24 cellular contexts compared by ENCODE assay signal in the genomic region with DNA sequence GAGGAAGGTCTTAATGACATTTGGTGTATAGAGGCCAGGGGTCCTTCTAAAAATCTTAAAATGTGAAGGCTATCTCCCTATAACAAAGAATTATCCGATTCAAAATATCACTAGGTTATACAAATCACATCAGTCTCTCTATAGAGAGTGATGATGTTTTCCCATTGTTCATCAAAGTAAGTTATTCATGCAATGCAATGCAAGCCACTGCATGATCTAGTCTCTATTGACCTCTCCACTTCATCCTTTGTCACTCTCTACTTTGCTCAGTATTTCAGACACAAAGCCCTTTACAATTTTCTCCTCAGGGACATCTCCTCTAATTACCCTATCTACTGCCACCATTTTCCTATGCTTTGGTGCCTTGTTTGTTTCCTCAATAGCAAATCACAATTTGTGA.
DNase-seq lines count a peak whose midpoint lies in the region; ATAC-seq and TF ChIP-seq lines count a peak whose summit lies in the region.
"Had no signal": no experiment of that assay in that cellular context is flagged by ENCODE, and none has a peak within 500 bp of the region (broad histone marks: within the 10 kb centered on the region; RNA-seq: fewer than 3 reads in every experiment).

No MANE protein-coding gene starts in this region.

- no peak overlapping the region for H2AFZ ChIP-seq in neuronal stem cell (ENCODE audit: low read length)
- no peak overlapping the region for H2AFZ ChIP-seq in trophoblast cell (ENCODE audit: insufficient read depth, low read length, poor library complexity)
- H2AFZ ChIP-seq: GM23248 had no signal

- H3K27ac ChIP-seq in foreskin keratinocyte (no peak overlapping the region), neuronal stem cell (replicated peaks; ENCODE audit: low read length) (no peak overlapping the region), trophoblast cell (ENCODE audit: low read depth, low read length) (no peak overlapping the region)
- H3K27ac ChIP-seq: A549; BLaER1 treated with 17β-estradiol and CSF1 and Interleukin-3, amounts not matched to agents 10 nM and 100 nM; GM23248 had no signal

- peaks cover 15% of the 10 kb centered on the region for H3K4me1 ChIP-seq in foreskin keratinocyte
- no peaks in the 10 kb centered on the region for H3K4me1 ChIP-seq in neuronal stem cell (ENCODE audit: control insufficient read depth in 2 of 2, insufficient read depth in 1 of 2, low read depth in 1 of 2, low read length in 2 of 2)
- H3K4me1 ChIP-seq in trophoblast cell (ENCODE audit: control insufficient read depth in 1 of 2, insufficient read depth in 2 of 2, low read length in 2 of 2), result no peaks in the 10 kb centered on the region
- H3K4me1 ChIP-seq: A549; BE2C; BLaER1 treated with 17β-estradiol and CSF1 and Interleukin-3, amounts not matched to agents 10 nM and 100 nM had no signal

- H3K4me3 ChIP-seq in neuronal stem cell (ENCODE audit: low read length in 2 of 2), result no peak overlapping the region
- no peak overlapping the region for H3K4me3 ChIP-seq in trophoblast cell (ENCODE audit: low read depth, low read length)
- H3K4me3 ChIP-seq: A549; BLaER1 treated with 17β-estradiol and CSF1 and Interleukin-3, amounts not matched to agents 10 nM and 100 nM; GM12878; GM23248 had no signal

- no peak overlapping the region for H3K9ac ChIP-seq in neuronal stem cell (ENCODE audit: low read depth, low read length, poor library complexity)
- no peak overlapping the region for H3K9ac ChIP-seq in trophoblast cell (ENCODE audit: low read length)
- H3K9ac ChIP-seq: BLaER1 treated with 17β-estradiol and CSF1 and Interleukin-3, amounts not matched to agents 10 nM and 100 nM; GM23248 had no signal

- no peak overlapping the region for H2BK5ac ChIP-seq in neuronal stem cell (ENCODE audit: low read length)
- no peak overlapping the region for H2BK5ac ChIP-seq in trophoblast cell (ENCODE audit: low read depth, low read length, poor library complexity)

- H3K4me2 ChIP-seq in neuronal stem cell (ENCODE audit: insufficient read depth, low read length, poor library complexity, severe bottlenecking) (no peak overlapping the region), trophoblast cell (ENCODE audit: low read length) (no peak overlapping the region)
- H3K4me2 ChIP-seq: A549; BLaER1 treated with 17β-estradiol and CSF1 and Interleukin-3, amounts not matched to agents 10 nM and 100 nM had no signal

- H2BK120ac ChIP-seq in neuronal stem cell (ENCODE audit: low read depth, low read length) (no peak overlapping the region), trophoblast cell (ENCODE audit: insufficient read depth, low read length, poor library complexity) (no peak overlapping the region)

- no peak for TF ChIP-seq CTCF in foreskin keratinocyte (conservative IDR thresholded peaks at IDR 0.05)

- H3K18ac ChIP-seq in neuronal stem cell (ENCODE audit: low read length), result no peak overlapping the region
- H3K18ac ChIP-seq in trophoblast cell (ENCODE audit: low read length), result no peak overlapping the region

- H4K12ac ChIP-seq in trophoblast cell (ENCODE audit: low read depth, low read length), result no peak overlapping the region

- H2AK5ac ChIP-seq in neuronal stem cell (ENCODE audit: low read depth, low read length), result no peak overlapping the region
- no peak overlapping the region for H2AK5ac ChIP-seq in trophoblast cell (ENCODE audit: low read length)

- DNase-seq in NCI-H748 (lab: John Stamatoyannopoulos, UW; ENCODE audit: unreplicated experiment) (peak; percentile 15), NCI-H748 treated with DMSO at 0.1 percent for 48 hours (lab: John Stamatoyannopoulos, UW) (no peak), NCI-H345 treated with DMSO at 0.1 percent for 48 hours (lab: John Stamatoyannopoulos, UW; ENCODE audit: unreplicated experiment) (peak; percentile 1), foreskin keratinocyte (peak in 1 of 2 donors; percentile 56), neuronal stem cell (ENCODE audit: low spot score) (peak; percentile 20), RKO (ENCODE audit: low spot score) (no peak), trophoblast cell (no peak)
- DNase-seq: 8988T; ACHN; AML-193; BE2C; CD4-positive, alpha-beta T cell; CD8-positive, alpha-beta memory T cell; DMS 273 treated with DMSO at 0.1 percent for 48 hours; DMS79; EL; GDM1; GM23248; H7; HCEC 1CT had no signal

- no peak overlapping the region for H3K14ac ChIP-seq in neuronal stem cell (ENCODE audit: low read length)
- no peak overlapping the region for H3K14ac ChIP-seq in trophoblast cell (ENCODE audit: low read length)

- H4K8ac ChIP-seq in neuronal stem cell (ENCODE audit: low read depth, low read length), result no peak overlapping the region
- no peak overlapping the region for H4K8ac ChIP-seq in trophoblast cell (ENCODE audit: low read depth, low read length)

- ATAC-seq in foreskin keratinocyte, result peak; percentile 61
- ATAC-seq in GM19328 (IDR thresholded peaks at IDR 0.05; ENCODE audit: unreplicated experiment), result no peak
- ATAC-seq: A549, GM12878 had no signal

- H3K9me3 ChIP-seq in neuronal stem cell (replicated peaks in 1 of 2; ENCODE audit: control insufficient read depth in 2 of 2, insufficient read depth in 1 of 2, low read depth in 1 of 2, low read length in 2 of 2), result no peaks in the 10 kb centered on the region
- H3K9me3 ChIP-seq in trophoblast cell (ENCODE audit: insufficient read depth, low read depth, low read length), result no peaks in the 10 kb centered on the region
- H3K9me3 ChIP-seq: A549; BE2C; BLaER1 treated with 17β-estradiol and CSF1 and Interleukin-3, amounts not matched to agents 10 nM and 100 nM had no signal

- H3K79me1 ChIP-seq in neuronal stem cell (ENCODE audit: low read depth, low read length), result no peaks in the 10 kb centered on the region
- H3K79me1 ChIP-seq in trophoblast cell (ENCODE audit: low read length), result no peaks in the 10 kb centered on the region

- H3K4ac ChIP-seq in neuronal stem cell (ENCODE audit: low read length), result no peak overlapping the region
- no peak overlapping the region for H3K4ac ChIP-seq in trophoblast cell (ENCODE audit: low read depth, low read length)

- H3K36me3 ChIP-seq in neuronal stem cell (replicated peaks in 1 of 2; ENCODE audit: control insufficient read depth in 2 of 2, insufficient read depth in 2 of 2, low read length in 2 of 2), result no peaks in the 10 kb centered on the region
- no peaks in the 10 kb centered on the region for H3K36me3 ChIP-seq in trophoblast cell (ENCODE audit: control insufficient read depth in 1 of 2, insufficient read depth in 2 of 2, low read length in 2 of 2)
- H3K36me3 ChIP-seq: BE2C; BLaER1 treated with 17β-estradiol and CSF1 and Interleukin-3, amounts not matched to agents 10 nM and 100 nM had no signal

- no peaks in the 10 kb centered on the region for H3K79me2 ChIP-seq in trophoblast cell (ENCODE audit: control insufficient read depth, insufficient read depth, low read length, poor library complexity)

- no CpG with 5 or more reads among the region's 1 CpG for WGBS in neuronal stem cell (ENCODE audit: extremely low coverage in 2 of 2, insufficient read length in 2 of 2, insufficient replicate concordance in 1 of 2), 2 donors
- WGBS in trophoblast cell (ENCODE audit: extremely low coverage, insufficient coverage, insufficient read length), result no CpG with 5 or more reads among the region's 1 CpG

- H4K91ac ChIP-seq in neuronal stem cell (ENCODE audit: low read depth, low read length, poor library complexity) (no peak overlapping the region), trophoblast cell (ENCODE audit: low read depth, low read length) (no peak overlapping the region)

- H3K23ac ChIP-seq in neuronal stem cell (ENCODE audit: low read depth, low read length, poor library complexity) (no peak overlapping the region), trophoblast cell (ENCODE audit: low read length) (no peak overlapping the region)

- no peaks in the 10 kb centered on the region for H3K27me3 ChIP-seq in foreskin keratinocyte
- no peaks in the 10 kb centered on the region for H3K27me3 ChIP-seq in neuronal stem cell (ENCODE audit: control insufficient read depth in 3 of 3, insufficient read depth in 3 of 3, low read depth in 1 of 3, low read length in 3 of 3)
- H3K27me3 ChIP-seq in trophoblast cell (ENCODE audit: insufficient read depth, low read length), result no peaks in the 10 kb centered on the region
- H3K27me3 ChIP-seq: BE2C; BLaER1 treated with 17β-estradiol and CSF1 and Interleukin-3, amounts not matched to agents 10 nM and 100 nM had no signal

- no peak overlapping the region for H2BK15ac ChIP-seq in neuronal stem cell (ENCODE audit: low read length)

- no peak overlapping the region for H2BK12ac ChIP-seq in neuronal stem cell (ENCODE audit: low read length)
- H2BK12ac ChIP-seq in trophoblast cell (ENCODE audit: low read length), result no peak overlapping the region

Comparison
In these comparisons a context has a peak if more than half of its experiments do, and no peak if none do; other contexts are left out.
1. DNase-seq: peak in NCI-H748 (single experiment), NCI-H345 treated with DMSO at 0.1 percent for 48 hours (single experiment) and neuronal stem cell (single experiment); none in NCI-H748 treated with DMSO at 0.1 percent for 48 hours (single experiment), RKO (single experiment) and trophoblast cell (0 of 2).